Comparison of ENCODE assay signal across 8 cellular contexts in the genomic region with DNA sequence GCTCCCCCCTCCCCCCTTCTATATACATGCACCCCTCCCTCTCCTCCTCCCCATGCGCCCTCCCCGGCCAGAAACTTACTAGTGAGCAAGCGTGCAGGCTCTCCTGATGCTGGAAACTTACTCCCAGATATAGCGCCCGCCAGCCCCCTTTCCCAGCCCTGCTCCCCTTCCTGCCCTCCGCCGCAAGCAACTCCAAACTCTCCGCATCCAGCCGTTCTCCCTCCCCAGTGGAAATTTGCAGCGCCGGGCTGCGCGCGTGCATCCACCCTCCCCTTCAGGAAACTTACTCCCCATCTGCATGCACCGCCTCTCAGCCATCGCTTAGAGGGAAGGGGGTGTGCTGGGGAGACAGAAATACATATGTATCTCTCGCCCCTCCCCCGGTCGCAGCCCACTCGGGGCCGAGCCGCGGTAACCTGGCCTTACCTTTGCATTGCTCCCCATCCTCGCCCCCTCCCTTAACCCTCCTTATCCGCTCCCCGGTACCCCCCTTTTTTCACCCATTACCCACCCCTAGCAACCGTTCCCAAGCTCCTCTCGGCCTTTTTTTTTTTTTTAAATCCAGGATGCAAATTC. TPM values are rescaled to one million over a fixed set of nuclear protein-coding genes. Genes with fewer than 3 reads are reported as not detected.
DNase-seq lines count a peak whose midpoint lies in the region; ATAC-seq, FAIRE-seq and TF ChIP-seq lines count a peak whose summit lies in the region.

A gene with protein sequence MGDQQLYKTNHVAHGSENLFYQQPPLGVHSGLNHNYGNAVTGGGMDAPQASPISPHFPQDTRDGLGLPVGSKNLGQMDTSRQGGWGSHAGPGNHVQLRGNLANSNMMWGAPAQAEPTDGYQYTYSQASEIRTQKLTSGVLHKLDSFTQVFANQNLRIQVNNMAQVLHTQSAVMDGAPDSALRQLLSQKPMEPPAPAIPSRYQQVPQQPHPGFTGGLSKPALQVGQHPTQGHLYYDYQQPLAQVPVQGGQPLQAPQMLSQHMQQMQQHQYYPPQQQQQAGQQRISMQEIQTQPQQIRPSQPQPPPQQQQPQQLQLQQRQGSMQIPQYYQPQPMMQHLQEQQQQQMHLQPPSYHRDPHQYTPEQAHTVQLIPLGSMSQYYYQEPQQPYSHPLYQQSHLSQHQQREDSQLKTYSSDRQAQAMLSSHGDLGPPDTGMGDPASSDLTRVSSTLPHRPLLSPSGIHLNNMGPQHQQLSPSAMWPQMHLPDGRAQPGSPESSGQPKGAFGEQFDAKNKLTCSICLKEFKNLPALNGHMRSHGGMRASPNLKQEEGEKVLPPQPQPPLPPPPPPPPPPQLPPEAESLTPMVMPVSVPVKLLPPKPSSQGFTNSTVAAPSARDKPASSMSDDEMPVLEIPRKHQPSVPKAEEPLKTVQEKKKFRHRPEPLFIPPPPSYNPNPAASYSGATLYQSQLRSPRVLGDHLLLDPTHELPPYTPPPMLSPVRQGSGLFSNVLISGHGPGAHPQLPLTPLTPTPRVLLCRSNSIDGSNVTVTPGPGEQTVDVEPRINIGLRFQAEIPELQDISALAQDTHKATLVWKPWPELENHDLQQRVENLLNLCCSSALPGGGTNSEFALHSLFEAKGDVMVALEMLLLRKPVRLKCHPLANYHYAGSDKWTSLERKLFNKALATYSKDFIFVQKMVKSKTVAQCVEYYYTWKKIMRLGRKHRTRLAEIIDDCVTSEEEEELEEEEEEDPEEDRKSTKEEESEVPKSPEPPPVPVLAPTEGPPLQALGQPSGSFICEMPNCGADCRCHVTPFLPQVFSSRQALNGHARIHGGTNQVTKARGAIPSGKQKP (N-terminal part only) (minus strand): TSS at position 332 of the 576 bp plus-strand sequence. CDS start 182,336 bp downstream, outside the sequence.

- peaks cover 14% of the 10 kb centered on the region; the same call in 1 of the 2 replicates for H4K20me1 ChIP-seq in BLaER1

- H3K27ac Mint-ChIP-seq in T-helper 2 cell treated with Interferon-gamma antibody and Interleukin-4, amounts not matched to agents 5 μg/mL and 100 μg/mL, for 36 hours = peak within 1 kb of the TSS; percentile 88
- peak within 1 kb of the TSS; percentile 97 to 100 (median 98) for H3K27ac Mint-ChIP-seq in brain

- peaks cover 21% of the 10 kb centered on the region for H3K36me3 Mint-ChIP-seq in T-helper 2 cell treated with Interferon-gamma antibody and Interleukin-4, amounts not matched to agents 5 μg/mL and 100 μg/mL, for 36 hours (ENCODE audit: low read depth)
- H3K36me3 Mint-ChIP-seq in brain = peaks cover 10% of the 10 kb centered on the region

- FAIRE-seq in H54 (lab: Jason Lieb, UNC) = no peak

- H3K9me3 ChIP-seq in BLaER1 (no peaks in the 10 kb centered on the region), iPS-15b (ENCODE audit: control insufficient read depth, insufficient read depth, low read length) (no peaks in the 10 kb centered on the region)

- H3K4me1 ChIP-seq in BLaER1 = peaks cover 51% of the 10 kb centered on the region
- peaks cover 27% of the 10 kb centered on the region for H3K4me1 ChIP-seq in iPS-15b (ENCODE audit: control insufficient read depth, insufficient read depth, low read length)

- H3K27ac ChIP-seq in BLaER1 = peak within 1 kb of the TSS; percentile 91

- no peaks in the 10 kb centered on the region for H3K27me3 ChIP-seq in BLaER1
- H3K27me3 ChIP-seq in iPS-15b (ENCODE audit: control insufficient read depth, insufficient read depth, low read length) = no peaks in the 10 kb centered on the region

- DNase-seq in H54 (ENCODE audit: insufficient read length, low spot score) (peak; percentile 67), NCI-H187 treated with DMSO at 0.1 percent for 48 hours (lab: John Stamatoyannopoulos, UW) (peak; percentile 76), skeletal muscle cell (ENCODE audit: low read depth) (peak; percentile 40)
- DNase-seq in T-helper 2 cell treated with Interferon-gamma antibody and Interleukin-4, amounts not matched to agents 5 μg/mL and 100 μg/mL, for 36 hours (ENCODE audit: low spot score) = peak; percentile 54

- H3K9ac ChIP-seq in BLaER1 = peak within 1 kb of the TSS; percentile 86
- peak within 1 kb of the TSS; percentile 91 for H3K9ac ChIP-seq in iPS-15b (ENCODE audit: low read depth, low read length)

- peak within 1 kb of the TSS; percentile 93 for H3K4me3 Mint-ChIP-seq in T-helper 2 cell treated with Interferon-gamma antibody and Interleukin-4, amounts not matched to agents 5 μg/mL and 100 μg/mL, for 36 hours
- H3K4me3 Mint-ChIP-seq in brain = peak within 1 kb of the TSS; percentile 99 to 100 (median 100)

- H3K36me3 ChIP-seq in BLaER1 = peaks cover 4% of the 10 kb centered on the region
- H3K36me3 ChIP-seq in iPS-15b (ENCODE audit: control insufficient read depth, insufficient read depth, low read length) = no peaks in the 10 kb centered on the region

- peak within 1 kb of the TSS; percentile 77 for H3K4me3 ChIP-seq in BLaER1
- peak within 1 kb of the TSS; percentile 89 for H3K4me3 ChIP-seq in iPS-15b (ENCODE audit: low read depth, low read length)
- peak within 1 kb of the TSS; percentile 85 for H3K4me3 ChIP-seq in skeletal muscle cell (ENCODE audit: low read depth, low read length)

- TF ChIP-seq CTCF in brain (conservative IDR thresholded peaks at IDR 0.05) = no peak

- peak; percentile 19; the same call in 1 of the 2 replicates for TF ChIP-seq POLR2A in H54 (IDR thresholded peaks at IDR 0.05; ENCODE audit: low read depth, low read length)

- peaks cover 45% of the 10 kb centered on the region for H3K4me1 Mint-ChIP-seq in T-helper 2 cell treated with Interferon-gamma antibody and Interleukin-4, amounts not matched to agents 5 μg/mL and 100 μg/mL, for 36 hours (ENCODE audit: low read depth)
- peaks cover 59% of the 10 kb centered on the region for H3K4me1 Mint-ChIP-seq in brain

- H3K27me3 Mint-ChIP-seq in T-helper 2 cell treated with Interferon-gamma antibody and Interleukin-4, amounts not matched to agents 5 μg/mL and 100 μg/mL, for 36 hours (ENCODE audit: low read depth) = peaks cover 12% of the 10 kb centered on the region
- H3K27me3 Mint-ChIP-seq in brain = peaks cover 21% of the 10 kb centered on the region

- H3K4me2 ChIP-seq in BLaER1 = peak within 1 kb of the TSS; percentile 94

- no peaks in the 10 kb centered on the region for H3K9me3 Mint-ChIP-seq in T-helper 2 cell treated with Interferon-gamma antibody and Interleukin-4, amounts not matched to agents 5 μg/mL and 100 μg/mL, for 36 hours
- H3K9me3 Mint-ChIP-seq in brain = peaks cover 0 to 2% (median 0%) of the 10 kb centered on the region in 5 experiments

- no peak for ATAC-seq in HG02938 (IDR thresholded peaks at IDR 0.05; ENCODE audit: unreplicated experiment)

RNA-seq across cellular contexts. Expression of the gene that starts here (rescaled TPM):
- 4.9 TPM for polyA plus RNA-seq in brain (ENCODE audit: insufficient read depth, low read depth, low replicate concordance)
